8 cellular contexts compared by ENCODE assay signal in the genomic region with DNA sequence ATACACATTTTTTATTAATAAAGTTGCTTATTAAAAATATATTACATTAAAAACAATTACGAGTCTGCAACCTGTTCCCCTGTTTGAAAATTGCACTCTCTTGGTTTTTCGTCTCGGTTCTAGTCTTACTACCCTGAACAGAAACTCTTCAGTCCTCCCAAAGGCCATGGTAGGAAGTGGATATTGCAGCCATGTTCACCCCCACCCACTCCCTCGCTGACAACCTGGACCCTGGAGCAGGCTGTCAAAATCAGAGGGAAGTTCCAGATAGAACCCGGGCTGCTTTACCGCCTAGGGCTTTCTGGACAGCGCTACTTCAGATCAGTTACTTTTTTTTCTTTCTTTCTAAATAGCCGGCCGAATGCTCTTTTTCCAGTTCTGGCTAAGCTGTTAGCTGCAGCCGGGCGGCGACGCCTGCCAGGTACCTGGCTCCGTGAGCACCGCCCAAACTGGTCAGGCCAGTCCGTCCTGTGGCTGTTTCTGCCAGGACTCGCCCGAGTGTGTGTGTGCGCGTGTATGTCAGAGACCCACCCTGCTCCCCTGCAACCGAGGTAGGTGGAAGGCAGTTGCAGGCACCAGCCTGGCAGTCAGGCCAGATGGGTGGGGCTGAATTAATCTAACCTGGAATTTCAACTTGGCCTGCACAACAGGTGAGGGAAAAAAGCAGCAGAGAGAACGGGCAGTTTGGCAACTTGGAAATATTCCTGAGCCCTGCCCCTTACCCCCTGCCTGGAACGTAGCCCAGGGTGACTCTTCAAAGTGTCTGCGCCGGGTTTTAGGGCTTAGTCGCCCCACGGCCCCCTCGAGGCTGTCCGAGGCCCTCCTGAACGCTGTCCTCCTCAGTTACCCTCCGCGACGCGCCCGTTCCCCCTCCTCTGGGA. TPM values are rescaled to one million over a fixed set of nuclear protein-coding genes. Genes with fewer than 3 reads are reported as not detected.
DNase-seq lines count a peak whose midpoint lies in the region; TF ChIP-seq lines count a peak whose summit lies in the region.

No MANE protein-coding gene starts in this region.

- peak; percentile 98 for DNase-seq in Calu3
- DNase-seq in HPDE6-E6E7 (ENCODE audit: extremely low spot score) = peak; percentile 79
- DNase-seq in fibroblast of lung (ENCODE audit: low read depth in 2 of 2) = no peak
- DNase-seq in ovary = peak in 3 of 5 donors; percentile 39 to 57 (median 50)
- no peak for DNase-seq in NCI-H128 (lab: John Stamatoyannopoulos, UW; ENCODE audit: unreplicated experiment)
- DNase-seq in NCI-H446 treated with DMSO at 0.1 percent for 48 hours (lab: John Stamatoyannopoulos, UW) = no peak
- no peak for DNase-seq in AG08395 (ENCODE audit: low spot score)

- H3K27ac ChIP-seq in SU-DHL-6 (ENCODE audit: low read depth, low read length) = no peak overlapping the region
- no peak overlapping the region for H3K27ac ChIP-seq in fibroblast of lung (ENCODE audit: insufficient read depth, low read length)
- H3K27ac ChIP-seq in ovary = no peak overlapping the region

- peak overlapping the region; percentile 81 for H3K4me3 Mint-ChIP-seq in Calu3 (ENCODE audit: low read depth, unreplicated experiment)

- H3K9me2 ChIP-seq in SU-DHL-6 (replicated peaks; ENCODE audit: insufficient read depth, low read length) = no peaks in the 10 kb centered on the region

- 9 to 16% (median 12%) methylated on average over 35 of the region's 35 CpGs for WGBS in ovary, 3 donors

- H3K9me3 ChIP-seq in SU-DHL-6 (ENCODE audit: insufficient read depth, low read length) (no peaks in the 10 kb centered on the region), fibroblast of lung (ENCODE audit: control insufficient read depth, insufficient read depth, low read depth, low read length) (no peaks in the 10 kb centered on the region), ovary (no peaks in the 10 kb centered on the region)

- peak overlapping the region; percentile 60 for H3K4me2 ChIP-seq in SU-DHL-6 (ENCODE audit: low read depth, low read length, poor library complexity, severe bottlenecking)
- H3K4me2 ChIP-seq in fibroblast of lung (ENCODE audit: extremely low read depth, insufficient read depth, low read length) = peak overlapping the region; percentile 76

- H3K4me3 ChIP-seq in SU-DHL-6 (ENCODE audit: insufficient read depth, low read length, poor library complexity, severe bottlenecking) (peak overlapping the region; percentile 48), fibroblast of lung (replicated peaks in 1 of 4; ENCODE audit: control extremely low read depth in 1 of 4, insufficient read depth in 1 of 4, low read depth in 3 of 4, low read length in 4 of 4) (peak overlapping the region; percentile 1 to 55 (median 19)), ovary (peak overlapping the region; percentile 51)

- no peak for TF ChIP-seq CTCF in Calu3 (IDR thresholded peaks at IDR 0.05; ENCODE audit: unreplicated experiment)
- no peak for TF ChIP-seq CTCF in SU-DHL-6 (IDR thresholded peaks at IDR 0.05; ENCODE audit: insufficient read depth, low read length, poor library complexity, severe bottlenecking)
- TF ChIP-seq CTCF in fibroblast of lung (conservative IDR thresholded peaks at IDR 0.05 in 1 of 2, IDR thresholded peaks at IDR 0.05 in 1 of 2; ENCODE audit: low read depth in 1 of 2, low read length in 2 of 2) = no peak
- TF ChIP-seq CTCF in ovary (IDR thresholded peaks at IDR 0.05) = no peak

- peaks cover 78% of the 10 kb centered on the region for H3K4me1 Mint-ChIP-seq in Calu3 (ENCODE audit: low read depth, unreplicated experiment)

- TF ChIP-seq EP300 in ovary (IDR thresholded peaks at IDR 0.05) = no peak

- H3K27me3 Mint-ChIP-seq in Calu3 (ENCODE audit: unreplicated experiment) = no peaks in the 10 kb centered on the region

- H3K79me2 ChIP-seq in SU-DHL-6 (ENCODE audit: insufficient read depth, low read length) (peaks cover 31% of the 10 kb centered on the region), fibroblast of lung (ENCODE audit: control insufficient read depth, insufficient read depth, low read length) (peaks cover 6% of the 10 kb centered on the region)

- peak overlapping the region; percentile 62 for H3K9ac ChIP-seq in SU-DHL-6 (ENCODE audit: low read length)
- H3K9ac ChIP-seq in fibroblast of lung (ENCODE audit: insufficient read depth, low read length) = peak overlapping the region; percentile 20

- TF ChIP-seq POLR2A in ovary (IDR thresholded peaks at IDR 0.05) = no peak

- peaks cover 28% of the 10 kb centered on the region for H3F3A ChIP-seq in SU-DHL-6 (ENCODE audit: insufficient read depth)

- H3K27ac Mint-ChIP-seq in Calu3 (ENCODE audit: unreplicated experiment) = peak overlapping the region; percentile 95

- intact Hi-C loops in Calu3 (cut with micrococcal nuclease; ENCODE audit: unreplicated experiment) = loop anchor here (1.0 to 5.0 kb wide), 2 partner anchors 57 to 139 kb away; partner anchors contain the start of gene DGUOK
- intact Hi-C loops in ovary (cut with DNase I) = loop anchor here in 1 of 4 donors (2.0 kb wide), 1 partner anchor 17 kb away; no protein-coding TSS in a partner anchor

- H3K27me3 ChIP-seq in SU-DHL-6 (ENCODE audit: low read length) (no peaks in the 10 kb centered on the region), fibroblast of lung (ENCODE audit: control insufficient read depth, insufficient read depth, low read length) (no peaks in the 10 kb centered on the region), ovary (no peaks in the 10 kb centered on the region)

- H3K4me1 ChIP-seq in fibroblast of lung (ENCODE audit: control insufficient read depth, extremely low read depth, insufficient read depth, low read length) (peaks cover 16% of the 10 kb centered on the region), ovary (ENCODE audit: insufficient read depth) (peaks cover 16% of the 10 kb centered on the region)

- H4K20me1 ChIP-seq in SU-DHL-6 (ENCODE audit: low read depth, low read length) (no peaks in the 10 kb centered on the region), fibroblast of lung (ENCODE audit: control insufficient read depth, extremely low read depth, insufficient read depth, low read length) (no peaks in the 10 kb centered on the region)

- H3K36me3 ChIP-seq in SU-DHL-6 (ENCODE audit: low read length) = no peaks in the 10 kb centered on the region
- H3K36me3 ChIP-seq in fibroblast of lung (ENCODE audit: control insufficient read depth, insufficient read depth, low read length) = no peaks in the 10 kb centered on the region
- no peaks in the 10 kb centered on the region for H3K36me3 ChIP-seq in ovary

- H2AFZ ChIP-seq in SU-DHL-6 (ENCODE audit: low read depth, low read length, severe bottlenecking) (peak overlapping the region; percentile 49), fibroblast of lung (ENCODE audit: low read length) (no peak overlapping the region)

- BruUV-seq in Calu3 (replicated peaks; lab: Mats Ljungman, UMichigan) = no TSS peak

- CTCF ChIA-PET in Calu3 (lab: Charles Lee) = no interaction called here

- peaks cover 74% of the 10 kb centered on the region for H3K36me3 Mint-ChIP-seq in Calu3 (ENCODE audit: insufficient read depth, unreplicated experiment)

- H3K9me3 Mint-ChIP-seq in Calu3 (ENCODE audit: low read depth, unreplicated experiment) = no peaks in the 10 kb centered on the region

RNA-seq across cellular contexts. Expression of gene TET3, which starts 1.1 kb away (rescaled TPM):
- total RNA-seq in Calu3 (2022) = 23.3 and 24.4 TPM in 2 replicates
- 2.6 and 3.1 TPM in 2 replicates for total RNA-seq in fibroblast of lung
- 1.6 and 2.1 TPM in 2 replicates for polyA plus RNA-seq in fibroblast of lung
- polyA plus RNA-seq in fibroblast of lung (2012) = 1.4 and 2.4 TPM in 2 replicates
- polyA minus RNA-seq in fibroblast of lung (ENCODE audit: low replicate concordance) = 8.2 and 10.6 TPM in 2 replicates
- 10 to 100 TPM in 2 of 7 donors, 1 to 10 TPM in 5; 5.1 to 13.5 (median 7.9) TPM for total RNA-seq in ovary
- polyA plus RNA-seq in ovary = 1 to 10 TPM; 2.6 to 3.3 TPM

RNA-seq across cellular contexts. Expression of gene DGUOK, which starts 56.9 kb away (rescaled TPM):
- total RNA-seq in Calu3 (2022) = 78.6 and 82.8 TPM in 2 replicates
- 51.6 and 54.3 TPM in 2 replicates for total RNA-seq in fibroblast of lung
- polyA plus RNA-seq in fibroblast of lung = 83.2 and 93.7 TPM in 2 replicates
- polyA plus RNA-seq in fibroblast of lung (2012) = 96.7 and 104 TPM in 2 replicates
- polyA minus RNA-seq in fibroblast of lung (ENCODE audit: low replicate concordance) = 39.6 and 40.5 TPM in 2 replicates
- total RNA-seq in ovary = 10 to 100 TPM; 45.8 to 66.2 (median 52.4) TPM
- 10 to 100 TPM; 70.7 to 84.1 TPM for polyA plus RNA-seq in ovary

Comparison
In these comparisons a context has a peak if more than half of its experiments do, and no peak if none do; other contexts are left out.
1. DNase-seq: peak in Calu3 (single experiment), HPDE6-E6E7 (single experiment) and ovary (3 of 5); none in fibroblast of lung (0 of 2), NCI-H128 (single experiment), NCI-H446 treated with DMSO at 0.1 percent for 48 hours (single experiment) and AG08395 (single experiment).
2. Peak in every context shown above with its lines, with median percentiles within 50 percentile points of each other: H3K4me3 ChIP-seq.